In the genomic region with DNA sequence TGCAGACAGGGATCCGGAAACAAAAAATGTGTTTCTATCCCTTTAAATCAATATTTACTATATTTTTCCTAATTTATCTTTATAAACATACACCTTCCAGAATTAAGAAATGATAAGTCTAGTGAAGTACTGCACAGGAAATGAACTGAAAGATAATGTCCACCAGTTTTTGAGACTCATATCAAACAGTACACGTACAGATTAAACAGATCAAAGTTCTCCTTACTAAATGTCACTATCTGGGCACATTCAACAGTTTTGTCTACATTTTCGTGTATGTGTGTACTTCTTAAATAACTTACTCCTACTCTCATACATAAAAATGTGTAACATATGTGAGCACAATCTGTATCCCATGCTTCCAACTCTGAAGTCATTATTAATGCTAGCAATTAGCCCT, we compare ENCODE assay signal across 26 cellular contexts.
"Had no signal": no experiment of that assay in that cellular context is flagged by ENCODE, and none has a peak within 500 bp of the region (broad histone marks: within the 10 kb centered on the region; RNA-seq: fewer than 3 reads in every experiment).

No MANE protein-coding gene starts in this region.

- H3K9me3 ChIP-seq: ascending aorta, prostate gland, right atrium auricular region, suprapubic skin, transverse colon had no signal

- H3K27me3 Mint-ChIP-seq: activated CD4-positive, alpha-beta T cell treated with anti-CD3 and anti-CD28 coated beads, Interleukin-2, amount 10 ng/mL, durations not matched to agents 24 days and 14 days; stimulated activated naive CD8-positive, alpha-beta T cell treated with anti-CD3 and anti-CD28 coated beads, Interleukin-15, amount 100 ng/mL, for 72 hours had no signal

- H3K36me3 ChIP-seq: ascending aorta, neural progenitor cell, prostate gland, right atrium auricular region, suprapubic skin, transverse colon had no signal

- H3K27me3 ChIP-seq: ascending aorta, neural progenitor cell, right atrium auricular region, suprapubic skin, transverse colon had no signal

- H2AFZ ChIP-seq: neural progenitor cell had no signal

- H3K36me3 Mint-ChIP-seq: activated CD8-positive, alpha-beta memory T cell treated with anti-CD3 and anti-CD28 coated beads, Interleukin-2, amount 10 ng/mL, durations not matched to agents 7 days and 5 days; activated naive CD4-positive, alpha-beta T cell treated with anti-CD3 and anti-CD28 coated beads, Interleukin-2, amount 50 U/mL, for 24 hours; naive B cell; neural progenitor cell had no signal

- DNase-seq: activated CD4-positive, alpha-beta T cell treated with anti-CD3 and anti-CD28 coated beads, Interleukin-2, amount 10 ng/mL, durations not matched to agents 24 days and 14 days; activated CD8-positive, alpha-beta memory T cell treated with anti-CD3 and anti-CD28 coated beads, Interleukin-2, amount 10 ng/mL, durations not matched to agents 7 days and 5 days; activated CD8-positive, alpha-beta T cell treated with anti-CD3 and anti-CD28 coated beads for 36 hours; activated gamma-delta T cell treated with Interleukin-2 at 50 U/mL for 16 hours; activated T-cell treated with anti-CD3 and anti-CD28 coated beads for 4 hours; effector memory CD4-positive, alpha-beta T cell; foreskin melanocyte; hypothalamus; left ventricle myocardium superior; mesendoderm; naive B cell; stimulated activated CD4-positive, alpha-beta T cell treated with anti-CD3 and anti-CD28 coated beads, Interleukin-1b, Interleukin-23, amount 100 ng/mL, for 48 hours; stimulated activated naive CD8-positive, alpha-beta T cell treated with anti-CD3 and anti-CD28 coated beads, Interleukin-15, amount 100 ng/mL, for 72 hours; transverse colon had no signal

- H3K4me3 Mint-ChIP-seq: activated CD4-positive, alpha-beta T cell treated with anti-CD3 and anti-CD28 coated beads, Interleukin-2, amount 10 ng/mL, durations not matched to agents 24 days and 14 days; activated CD8-positive, alpha-beta memory T cell treated with anti-CD3 and anti-CD28 coated beads, Interleukin-2, amount 10 ng/mL, durations not matched to agents 7 days and 5 days; activated CD8-positive, alpha-beta T cell treated with anti-CD3 and anti-CD28 coated beads for 36 hours; activated naive CD4-positive, alpha-beta T cell treated with anti-CD3 and anti-CD28 coated beads, Interleukin-2, amount 50 U/mL, for 24 hours; activated T-helper 1 cell treated with anti-CD3 and anti-CD28 coated beads, Interleukin-12 subunit alpha, Interleukin-12 subunit beta, Interleukin-2, Interleukin-4 antibody, amounts not matched to agents 30 ng/mL and 10 ng/mL and 1 ng/mL, durations not matched to agents 14 hours and 24 hours and 36 hours; central memory CD8-positive, alpha-beta T cell; naive B cell; neural progenitor cell; stimulated activated naive CD8-positive, alpha-beta T cell treated with anti-CD3 and anti-CD28 coated beads, Interleukin-15, amount 100 ng/mL, for 72 hours; T-helper 1 cell treated with Interleukin-12 subunit alpha and Interleukin-12 subunit beta and Interleukin-4 antibody, amounts not matched to agents 30 μg/mL and 1 μg/mL, for 36 hours had no signal

- H3K27ac Mint-ChIP-seq: activated CD4-positive, alpha-beta T cell treated with anti-CD3 and anti-CD28 coated beads, Interleukin-2, amount 10 ng/mL, durations not matched to agents 24 days and 14 days; activated CD8-positive, alpha-beta memory T cell treated with anti-CD3 and anti-CD28 coated beads, Interleukin-2, amount 10 ng/mL, durations not matched to agents 7 days and 5 days; activated CD8-positive, alpha-beta T cell treated with anti-CD3 and anti-CD28 coated beads for 36 hours; activated naive CD4-positive, alpha-beta T cell treated with anti-CD3 and anti-CD28 coated beads, Interleukin-2, amount 50 U/mL, for 24 hours; activated T-helper 1 cell treated with anti-CD3 and anti-CD28 coated beads, Interleukin-12 subunit alpha, Interleukin-12 subunit beta, Interleukin-2, Interleukin-4 antibody, amounts not matched to agents 30 ng/mL and 10 ng/mL and 1 ng/mL, durations not matched to agents 14 hours and 24 hours and 36 hours; naive B cell; neural progenitor cell; stimulated activated naive CD8-positive, alpha-beta T cell treated with anti-CD3 and anti-CD28 coated beads, Interleukin-15, amount 100 ng/mL, for 72 hours; T-helper 1 cell treated with Interleukin-12 subunit alpha and Interleukin-12 subunit beta and Interleukin-4 antibody, amounts not matched to agents 30 μg/mL and 1 μg/mL, for 36 hours had no signal

- H3K4me1 ChIP-seq: neural progenitor cell, prostate gland had no signal

- H3K9me3 Mint-ChIP-seq: activated CD4-positive, alpha-beta T cell treated with anti-CD3 and anti-CD28 coated beads, Interleukin-2, amount 10 ng/mL, durations not matched to agents 24 days and 14 days; activated CD8-positive, alpha-beta T cell treated with anti-CD3 and anti-CD28 coated beads for 36 hours; activated naive CD4-positive, alpha-beta T cell treated with anti-CD3 and anti-CD28 coated beads, Interleukin-2, amount 50 U/mL, for 24 hours; activated T-helper 1 cell treated with anti-CD3 and anti-CD28 coated beads, Interleukin-12 subunit alpha, Interleukin-12 subunit beta, Interleukin-2, Interleukin-4 antibody, amounts not matched to agents 30 ng/mL and 10 ng/mL and 1 ng/mL, durations not matched to agents 14 hours and 24 hours and 36 hours; central memory CD8-positive, alpha-beta T cell; naive B cell; neural progenitor cell; stimulated activated naive CD8-positive, alpha-beta T cell treated with anti-CD3 and anti-CD28 coated beads, Interleukin-15, amount 100 ng/mL, for 72 hours; T-helper 1 cell treated with Interleukin-12 subunit alpha and Interleukin-12 subunit beta and Interleukin-4 antibody, amounts not matched to agents 30 μg/mL and 1 μg/mL, for 36 hours had no signal

- H3K4me2 ChIP-seq: neural progenitor cell had no signal

- H3K4me1 Mint-ChIP-seq: activated CD4-positive, alpha-beta T cell treated with anti-CD3 and anti-CD28 coated beads, Interleukin-2, amount 10 ng/mL, durations not matched to agents 24 days and 14 days; activated naive CD4-positive, alpha-beta T cell treated with anti-CD3 and anti-CD28 coated beads, Interleukin-2, amount 50 U/mL, for 24 hours; central memory CD8-positive, alpha-beta T cell; naive B cell; neural progenitor cell; stimulated activated naive CD8-positive, alpha-beta T cell treated with anti-CD3 and anti-CD28 coated beads, Interleukin-15, amount 100 ng/mL, for 72 hours had no signal

- H3K27ac ChIP-seq: ascending aorta, neural progenitor cell, prostate gland, right atrium auricular region, suprapubic skin, transverse colon, VCaP had no signal

- FAIRE-seq: colon, urothelium cell line had no signal

- H3K9ac ChIP-seq: neural progenitor cell had no signal

- H3K4me3 ChIP-seq: ascending aorta, neural progenitor cell, prostate gland, right atrium auricular region, suprapubic skin, transverse colon had no signal
